1 cellular context compared by ENCODE assay signal in genomic region chr16:54628796-54629625, GRCh38.
A peak's percentile ranks its signal among the peaks of the same experiment; 100 is the strongest.
TF ChIP-seq lines count a peak whose summit lies in the region.

No MANE protein-coding gene starts in this region.

TF ChIP-seq in HepG2, 621 proteins besides CTCF, POLR2A, EP300 and RAD21 (continued from another document and continues in another):
- TF ChIP-seq CSRNP2 (CRISPR knock-in tag; conservative IDR thresholded peaks at IDR 0.05; ENCODE audit: low read depth) (no peak), DBP (CRISPR knock-in tag; IDR thresholded peaks at IDR 0.05; ENCODE audit: not compliant biosample characterization) (no peak), MBNL3 (CRISPR knock-in tag; conservative IDR thresholded peaks at IDR 0.05) (no peak), ZMYM3 (CRISPR knock-in tag; IDR thresholded peaks at IDR 0.05) (no peak), GABPB1 (CRISPR knock-in tag; IDR thresholded peaks at IDR 0.05) (peak; percentile 37; the same call in 1 of the 2 replicates), ZNF24 (IDR thresholded peaks at IDR 0.05) (no peak), NRL (CRISPR knock-in tag; IDR thresholded peaks at IDR 0.05; ENCODE audit: borderline replicate concordance) (no peak), ZNF547 (CRISPR knock-in tag; IDR thresholded peaks at IDR 0.05) (no peak; the same call in 1 of the 2 replicates), ELF4 (CRISPR knock-in tag; IDR thresholded peaks at IDR 0.05; ENCODE audit: borderline replicate concordance) (no peak), ZNF558 (CRISPR knock-in tag; IDR thresholded peaks at IDR 0.05; ENCODE audit: borderline replicate concordance) (no peak; the same call in 1 of the 2 replicates), REPIN1 (CRISPR knock-in tag; IDR thresholded peaks at IDR 0.05; ENCODE audit: borderline replicate concordance, low read depth) (peak; percentile 79; the same call in 1 of the 2 replicates), ELF1 (CRISPR knock-in tag; IDR thresholded peaks at IDR 0.05) (0 out of 2 replicates have a peak, but pooled peaks have one; percentile 11), ZNF10 (CRISPR knock-in tag; IDR thresholded peaks at IDR 0.05; ENCODE audit: borderline replicate concordance, low read depth) (no peak), KDM1A (CRISPR knock-in tag; IDR thresholded peaks at IDR 0.05) (peak; percentile 85), E2F2 (CRISPR knock-in tag; IDR thresholded peaks at IDR 0.05; ENCODE audit: borderline replicate concordance) (no peak), CSRNP1 (CRISPR knock-in tag; IDR thresholded peaks at IDR 0.05) (peak; percentile 88), GPN1 (CRISPR knock-in tag; IDR thresholded peaks at IDR 0.05; ENCODE audit: borderline replicate concordance) (no peak), KDM5A (IDR thresholded peaks at IDR 0.05; ENCODE audit: borderline replicate concordance, low read length) (no peak), ARNT2 (CRISPR knock-in tag; IDR thresholded peaks at IDR 0.05; ENCODE audit: low read depth) (0 out of 2 replicates have a peak, but pooled peaks have one; percentile 49), ZNF383 (CRISPR knock-in tag; IDR thresholded peaks at IDR 0.05; ENCODE audit: borderline replicate concordance) (no peak), DMAP1 (CRISPR knock-in tag; IDR thresholded peaks at IDR 0.05) (peak; percentile 39; the same call in 1 of the 2 replicates), THAP11 (CRISPR knock-in tag; IDR thresholded peaks at IDR 0.05) (peak; percentile 77), RERE (CRISPR knock-in tag; IDR thresholded peaks at IDR 0.05; ENCODE audit: low read depth) (peak; percentile 100), ESRRA (CRISPR knock-in tag; IDR thresholded peaks at IDR 0.05; ENCODE audit: low read depth) (no peak), NFATC3 (CRISPR knock-in tag; IDR thresholded peaks at IDR 0.05) (0 out of 2 replicates have a peak, but pooled peaks have one; percentile 3), ZNF543 (CRISPR knock-in tag; IDR thresholded peaks at IDR 0.05) (peak; percentile 62; the same call in 1 of the 2 replicates), ZNF605 (CRISPR knock-in tag; IDR thresholded peaks at IDR 0.05) (no peak)
- TF ChIP-seq, protein P1, sequence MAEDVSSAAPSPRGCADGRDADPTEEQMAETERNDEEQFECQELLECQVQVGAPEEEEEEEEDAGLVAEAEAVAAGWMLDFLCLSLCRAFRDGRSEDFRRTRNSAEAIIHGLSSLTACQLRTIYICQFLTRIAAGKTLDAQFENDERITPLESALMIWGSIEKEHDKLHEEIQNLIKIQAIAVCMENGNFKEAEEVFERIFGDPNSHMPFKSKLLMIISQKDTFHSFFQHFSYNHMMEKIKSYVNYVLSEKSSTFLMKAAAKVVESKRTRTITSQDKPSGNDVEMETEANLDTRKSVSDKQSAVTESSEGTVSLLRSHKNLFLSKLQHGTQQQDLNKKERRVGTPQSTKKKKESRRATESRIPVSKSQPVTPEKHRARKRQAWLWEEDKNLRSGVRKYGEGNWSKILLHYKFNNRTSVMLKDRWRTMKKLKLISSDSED (CRISPR knock-in tag; IDR thresholded peaks at IDR 0.05) = no peak
- TF ChIP-seq, protein P2, sequence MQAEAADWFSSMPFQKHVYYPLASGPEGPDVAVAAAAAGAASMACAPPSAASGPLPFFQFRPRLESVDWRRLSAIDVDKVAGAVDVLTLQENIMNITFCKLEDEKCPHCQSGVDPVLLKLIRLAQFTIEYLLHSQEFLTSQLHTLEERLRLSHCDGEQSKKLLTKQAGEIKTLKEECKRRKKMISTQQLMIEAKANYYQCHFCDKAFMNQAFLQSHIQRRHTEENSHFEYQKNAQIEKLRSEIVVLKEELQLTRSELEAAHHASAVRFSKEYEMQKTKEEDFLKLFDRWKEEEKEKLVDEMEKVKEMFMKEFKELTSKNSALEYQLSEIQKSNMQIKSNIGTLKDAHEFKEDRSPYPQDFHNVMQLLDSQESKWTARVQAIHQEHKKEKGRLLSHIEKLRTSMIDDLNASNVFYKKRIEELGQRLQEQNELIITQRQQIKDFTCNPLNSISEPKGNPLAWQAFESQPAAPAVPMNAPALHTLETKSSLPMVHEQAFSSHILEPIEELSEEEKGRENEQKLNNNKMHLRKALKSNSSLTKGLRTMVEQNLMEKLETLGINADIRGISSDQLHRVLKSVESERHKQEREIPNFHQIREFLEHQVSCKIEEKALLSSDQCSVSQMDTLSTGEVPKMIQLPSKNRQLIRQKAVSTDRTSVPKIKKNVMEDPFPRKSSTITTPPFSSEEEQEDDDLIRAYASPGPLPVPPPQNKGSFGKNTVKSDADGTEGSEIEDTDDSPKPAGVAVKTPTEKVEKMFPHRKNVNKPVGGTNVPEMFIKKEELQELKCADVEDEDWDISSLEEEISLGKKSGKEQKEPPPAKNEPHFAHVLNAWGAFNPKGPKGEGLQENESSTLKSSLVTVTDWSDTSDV (CRISPR knock-in tag; IDR thresholded peaks at IDR 0.05) = no peak
- TF ChIP-seq, protein P3, sequence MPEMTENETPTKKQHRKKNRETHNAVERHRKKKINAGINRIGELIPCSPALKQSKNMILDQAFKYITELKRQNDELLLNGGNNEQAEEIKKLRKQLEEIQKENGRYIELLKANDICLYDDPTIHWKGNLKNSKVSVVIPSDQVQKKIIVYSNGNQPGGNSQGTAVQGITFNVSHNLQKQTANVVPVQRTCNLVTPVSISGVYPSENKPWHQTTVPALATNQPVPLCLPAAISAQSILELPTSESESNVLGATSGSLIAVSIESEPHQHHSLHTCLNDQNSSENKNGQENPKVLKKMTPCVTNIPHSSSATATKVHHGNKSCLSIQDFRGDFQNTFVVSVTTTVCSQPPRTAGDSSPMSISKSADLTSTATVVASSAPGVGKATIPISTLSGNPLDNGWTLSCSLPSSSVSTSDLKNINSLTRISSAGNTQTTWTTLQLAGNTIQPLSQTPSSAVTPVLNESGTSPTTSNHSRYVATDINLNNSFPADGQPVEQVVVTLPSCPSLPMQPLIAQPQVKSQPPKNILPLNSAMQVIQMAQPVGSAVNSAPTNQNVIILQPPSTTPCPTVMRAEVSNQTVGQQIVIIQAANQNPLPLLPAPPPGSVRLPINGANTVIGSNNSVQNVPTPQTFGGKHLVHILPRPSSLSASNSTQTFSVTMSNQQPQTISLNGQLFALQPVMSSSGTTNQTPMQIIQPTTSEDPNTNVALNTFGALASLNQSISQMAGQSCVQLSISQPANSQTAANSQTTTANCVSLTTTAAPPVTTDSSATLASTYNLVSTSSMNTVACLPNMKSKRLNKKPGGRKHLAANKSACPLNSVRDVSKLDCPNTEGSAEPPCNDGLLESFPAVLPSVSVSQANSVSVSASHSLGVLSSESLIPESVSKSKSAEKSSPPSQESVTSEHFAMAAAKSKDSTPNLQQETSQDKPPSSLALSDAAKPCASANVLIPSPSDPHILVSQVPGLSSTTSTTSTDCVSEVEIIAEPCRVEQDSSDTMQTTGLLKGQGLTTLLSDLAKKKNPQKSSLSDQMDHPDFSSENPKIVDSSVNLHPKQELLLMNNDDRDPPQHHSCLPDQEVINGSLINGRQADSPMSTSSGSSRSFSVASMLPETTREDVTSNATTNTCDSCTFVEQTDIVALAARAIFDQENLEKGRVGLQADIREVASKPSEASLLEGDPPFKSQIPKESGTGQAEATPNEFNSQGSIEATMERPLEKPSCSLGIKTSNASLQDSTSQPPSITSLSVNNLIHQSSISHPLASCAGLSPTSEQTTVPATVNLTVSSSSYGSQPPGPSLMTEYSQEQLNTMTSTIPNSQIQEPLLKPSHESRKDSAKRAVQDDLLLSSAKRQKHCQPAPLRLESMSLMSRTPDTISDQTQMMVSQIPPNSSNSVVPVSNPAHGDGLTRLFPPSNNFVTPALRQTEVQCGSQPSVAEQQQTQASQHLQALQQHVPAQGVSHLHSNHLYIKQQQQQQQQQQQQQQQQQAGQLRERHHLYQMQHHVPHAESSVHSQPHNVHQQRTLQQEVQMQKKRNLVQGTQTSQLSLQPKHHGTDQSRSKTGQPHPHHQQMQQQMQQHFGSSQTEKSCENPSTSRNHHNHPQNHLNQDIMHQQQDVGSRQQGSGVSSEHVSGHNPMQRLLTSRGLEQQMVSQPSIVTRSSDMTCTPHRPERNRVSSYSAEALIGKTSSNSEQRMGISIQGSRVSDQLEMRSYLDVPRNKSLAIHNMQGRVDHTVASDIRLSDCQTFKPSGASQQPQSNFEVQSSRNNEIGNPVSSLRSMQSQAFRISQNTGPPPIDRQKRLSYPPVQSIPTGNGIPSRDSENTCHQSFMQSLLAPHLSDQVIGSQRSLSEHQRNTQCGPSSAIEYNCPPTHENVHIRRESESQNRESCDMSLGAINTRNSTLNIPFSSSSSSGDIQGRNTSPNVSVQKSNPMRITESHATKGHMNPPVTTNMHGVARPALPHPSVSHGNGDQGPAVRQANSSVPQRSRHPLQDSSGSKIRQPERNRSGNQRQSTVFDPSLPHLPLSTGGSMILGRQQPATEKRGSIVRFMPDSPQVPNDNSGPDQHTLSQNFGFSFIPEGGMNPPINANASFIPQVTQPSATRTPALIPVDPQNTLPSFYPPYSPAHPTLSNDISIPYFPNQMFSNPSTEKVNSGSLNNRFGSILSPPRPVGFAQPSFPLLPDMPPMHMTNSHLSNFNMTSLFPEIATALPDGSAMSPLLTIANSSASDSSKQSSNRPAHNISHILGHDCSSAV (CRISPR knock-in tag; IDR thresholded peaks at IDR 0.05; ENCODE audit: borderline replicate concordance) = no peak
